ENCODE assay signal across 1 cellular context in genomic region chr1:54028306-54029251, GRCh38.
TF ChIP-seq lines count a peak whose summit lies in the region.

No MANE protein-coding gene starts in this region.

TF ChIP-seq in SK-N-SH treated with all-trans-retinoic acid at 6 μM for 48 hours, 23 proteins besides CTCF, POLR2A, EP300 and RAD21 (continued from another document):
- no peak for TF ChIP-seq CSDC2 (CRISPR knock-in tag; IDR thresholded peaks at IDR 0.05)
